ENCODE assay signal across 8 cellular contexts in genomic region chr15:69410290-69410874, GRCh38. TPM values are rescaled to one million over a fixed set of nuclear protein-coding genes. Genes with fewer than 3 reads are reported as not detected.
DNase-seq lines count a peak whose midpoint lies in the region; ATAC-seq, FAIRE-seq and TF ChIP-seq lines count a peak whose summit lies in the region.

No MANE protein-coding gene starts in this region.

- H3K4me3 ChIP-seq in BJ (ENCODE audit: low read depth, low read length) (no peak overlapping the region), H7 (ENCODE audit: insufficient read depth, low read depth, low read length) (no peak overlapping the region), fibroblast of the aortic adventitia (ENCODE audit: low read depth, low read length) (no peak overlapping the region), uterus (no peak overlapping the region)

- no peaks in the 10 kb centered on the region for H3K27me3 Mint-ChIP-seq in type B pancreatic cell

- H3K36me3 ChIP-seq in BJ (ENCODE audit: control insufficient read depth, insufficient read depth, low read length) (no peaks in the 10 kb centered on the region; the same call in none of the 2 replicates), H7 (replicated peaks; ENCODE audit: control insufficient read depth, insufficient read depth, low read length) (no peaks in the 10 kb centered on the region), uterus (no peaks in the 10 kb centered on the region)

- no peaks in the 10 kb centered on the region for H3K27me3 ChIP-seq in BJ (ENCODE audit: control insufficient read depth, insufficient read depth, low read length)
- H3K27me3 ChIP-seq in H7 (ENCODE audit: control insufficient read depth, insufficient read depth, low read length) = no peaks in the 10 kb centered on the region
- no peaks in the 10 kb centered on the region for H3K27me3 ChIP-seq in uterus

- peak; percentile 34; the same call in 1 of the 2 replicates for TF ChIP-seq CTCF in BJ (IDR thresholded peaks at IDR 0.05; ENCODE audit: insufficient read depth, low read depth, low read length)
- peak; percentile 30 for TF ChIP-seq CTCF in fibroblast of the aortic adventitia (IDR thresholded peaks at IDR 0.05; ENCODE audit: insufficient read depth, low read length)
- peak; percentile 32 for TF ChIP-seq CTCF in type B pancreatic cell (conservative IDR thresholded peaks at IDR 0.05)
- TF ChIP-seq CTCF in uterus (IDR thresholded peaks at IDR 0.05) = no peak

- peaks cover 15% of the 10 kb centered on the region for H3K4me1 Mint-ChIP-seq in type B pancreatic cell (ENCODE audit: unreplicated experiment)

- no peak for DNase-seq in BJ (ENCODE audit: low read depth)
- DNase-seq in H7 = peak; percentile 59
- DNase-seq in RCC 7860 (ENCODE audit: low spot score) = peak; percentile 36
- no peak for DNase-seq in fibroblast of the aortic adventitia (ENCODE audit: low read depth)
- no peak for DNase-seq in type B pancreatic cell (ENCODE audit: extremely low spot score, unreplicated experiment)
- DNase-seq in SK-N-DZ (ENCODE audit: low spot score) = no peak
- DNase-seq in uterus = no peak

- intact Hi-C loops in uterus (cut with DNase I; ENCODE audit: low total_unique reads) = no loop called here

- TF ChIP-seq POLR2A in uterus (IDR thresholded peaks at IDR 0.05) = no peak

- H3K9me3 ChIP-seq in uterus = no peaks in the 10 kb centered on the region

- POLR2A ChIA-PET in BJ (lab: Charles Lee) = no interaction called here

- CTCF ChIA-PET in BJ (lab: Yijun Ruan, JAX) = interaction anchor here (1.1 to 1.9 kb wide), 2 partner anchors 16 to 351 kb away, joined by 4 to 11 read pairs; no protein-coding TSS in a partner anchor

- H3K4me3 Mint-ChIP-seq in type B pancreatic cell = no peak overlapping the region

- H3K27ac ChIP-seq in uterus = no peak overlapping the region

- ATAC-seq in GM21423 (IDR thresholded peaks at IDR 0.05; ENCODE audit: unreplicated experiment) = no peak

- FAIRE-seq in RCC 7860 (lab: Jason Lieb, UNC) = no peak

- no peak overlapping the region for H3K27ac Mint-ChIP-seq in type B pancreatic cell

- no peaks in the 10 kb centered on the region for H3K4me1 ChIP-seq in uterus

- H3K9me3 Mint-ChIP-seq in type B pancreatic cell = no peaks in the 10 kb centered on the region

- H3K36me3 Mint-ChIP-seq in type B pancreatic cell = no peaks in the 10 kb centered on the region

RNA-seq across cellular contexts. Expression of gene KIF23, which starts 3.8 kb away (rescaled TPM):
- 33.9 and 35.2 TPM in 2 replicates for polyA plus RNA-seq in BJ (2011; rRNA removed)
- polyA minus RNA-seq in BJ (2011; rRNA and poly(A)+ RNA removed) = 32.5 and 41.7 TPM in 2 replicates
- 68.6 and 81.9 TPM in 2 replicates for total RNA-seq in H7 (2014; rRNA removed; shearing (Covaris generic))
- total RNA-seq in fibroblast of the aortic adventitia (ENCODE audit: low replicate concordance) (4.0 and 48.6 TPM in 2 replicates), type B pancreatic cell (ENCODE audit: low replicate concordance) (31.8 and 48.1 TPM in 2 replicates), uterus (10 to 100 TPM in 1 of 4 donors, 1 to 10 TPM in 3; 2.6 to 39.3 (median 4.3) TPM)
- 68.6 and 79.6 TPM in 2 replicates for polyA plus RNA-seq in SK-N-DZ (2014; cell fraction: cytosol; rRNA removed)
- 194 and 199 TPM in 2 replicates for polyA plus RNA-seq in SK-N-DZ (2014; cell fraction: nucleus; rRNA removed)

RNA-seq across cellular contexts. Expression of gene RPLP1, which starts 42.2 kb away (rescaled TPM):
- 1,124 and 1,191 TPM in 2 replicates for polyA plus RNA-seq in BJ (2011; rRNA removed)
- polyA minus RNA-seq in BJ (2011; rRNA and poly(A)+ RNA removed) = 336 and 346 TPM in 2 replicates
- total RNA-seq in H7 (2014; rRNA removed; shearing (Covaris generic)) = 252 and 393 TPM in 2 replicates
- total RNA-seq in fibroblast of the aortic adventitia (ENCODE audit: low replicate concordance) (223 and 245 TPM in 2 replicates), type B pancreatic cell (ENCODE audit: low replicate concordance) (1,676 and 1,694 TPM in 2 replicates), uterus (1,000 to 10,000 TPM in 3 of 4 donors, 10 to 100 TPM in 1; 61.5 to 2,786 (median 1,440) TPM)
- polyA plus RNA-seq in SK-N-DZ (2014; cell fraction: cytosol; rRNA removed) = 308 and 321 TPM in 2 replicates
- 179 and 197 TPM in 2 replicates for polyA plus RNA-seq in SK-N-DZ (2014; cell fraction: nucleus; rRNA removed)

Comparison
In these comparisons a context has a peak if more than half of its experiments do, and no peak if none do; other contexts are left out.
1. DNase-seq: peak in H7 (single experiment) and RCC 7860 (single experiment); none in BJ (single experiment), fibroblast of the aortic adventitia (single experiment), type B pancreatic cell (single experiment), SK-N-DZ (single experiment) and uterus (0 of 2).
2. CTCF ChIP-seq: peak in BJ (single experiment), fibroblast of the aortic adventitia (single experiment) and type B pancreatic cell (single experiment); none in uterus (0 of 4).